ENCODE assay signal across 18 cellular contexts in the genomic region with DNA sequence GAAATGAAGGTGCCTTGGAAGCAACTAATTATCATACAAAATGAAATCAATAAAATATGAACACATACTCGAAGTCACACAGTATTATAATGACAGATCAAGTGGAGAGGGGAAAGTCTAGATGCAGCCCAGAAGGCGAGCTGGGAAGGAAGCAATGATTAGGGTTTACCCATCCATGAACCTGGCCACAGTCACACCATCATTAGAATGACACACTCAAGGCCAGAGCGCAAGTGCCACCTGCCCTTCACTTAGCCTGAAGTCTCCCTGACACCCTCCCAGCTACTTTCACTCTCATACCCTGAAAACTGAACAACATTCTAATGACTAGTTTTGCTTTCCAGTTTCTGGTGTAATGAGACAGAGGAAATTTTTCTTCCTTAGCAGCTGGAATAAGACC.
"Had no signal": no experiment of that assay in that cellular context is flagged by ENCODE, and none has a peak within 500 bp of the region (broad histone marks: within the 10 kb centered on the region; RNA-seq: fewer than 3 reads in every experiment).

No MANE protein-coding gene starts in this region.

- H3K4me3 Mint-ChIP-seq: effector memory CD8-positive, alpha-beta T cell; naive B cell; nephron had no signal

- H3K27me3 Mint-ChIP-seq: naive B cell had no signal

- ATAC-seq: effector memory CD8-positive, alpha-beta T cell; gastrocnemius medialis; heart right ventricle; pancreas; right cardiac atrium had no signal

- H3K27ac Mint-ChIP-seq: effector memory CD8-positive, alpha-beta T cell; nephron; progenitor cell of endocrine pancreas had no signal

- H3K36me3 Mint-ChIP-seq: naive B cell had no signal

- DNase-seq: effector memory CD8-positive, alpha-beta T cell; gastrocnemius medialis; heart right ventricle; hypothalamus; kidney glomerular epithelial cell; mesendoderm; naive B cell; occipital lobe; pancreas; right cardiac atrium; small intestine; stimulated activated CD4-positive, alpha-beta T cell treated with anti-CD3 and anti-CD28 coated beads, Interleukin-12 subunit alpha, Interleukin-12 subunit beta, amount 100 ng/mL, for 4 hours; stimulated activated naive CD4-positive, alpha-beta T cell; stomach; substantia nigra; transverse colon had no signal

- H3K9me3 Mint-ChIP-seq: effector memory CD8-positive, alpha-beta T cell; nephron had no signal
